Comparison of ENCODE assay signal across 15 cellular contexts in genomic region chr22:45866398-45867117, GRCh38.
DNase-seq lines count a peak whose midpoint lies in the region; ATAC-seq and TF ChIP-seq lines count a peak whose summit lies in the region.
"Had no signal": no experiment of that assay in that cellular context is flagged by ENCODE, and none has a peak within 500 bp of the region (broad histone marks: within the 10 kb centered on the region; RNA-seq: fewer than 3 reads in every experiment).

No MANE protein-coding gene starts in this region.

- intact Hi-C loops in mammary epithelial cell (cut with micrococcal nuclease) = no loop called here
- intact Hi-C loops in psoas muscle (cut with DNase I) = no loop called here

- CTCF ChIA-PET in mammary epithelial cell (lab: Charles Lee; ENCODE audit: low non-redundant PET) = no interaction called here

- TF ChIP-seq CTCF in mammary epithelial cell (conservative IDR thresholded peaks at IDR 0.05 in 1 of 2, IDR thresholded peaks at IDR 0.05 in 1 of 2; ENCODE audit: extremely low read depth in 1 of 2, insufficient read depth in 1 of 2, low read depth in 1 of 2, low read length in 2 of 2) = no peak
- no peak for TF ChIP-seq CTCF in psoas muscle (IDR thresholded peaks at IDR 0.05)
- no peak for TF ChIP-seq CTCF in foreskin keratinocyte (conservative IDR thresholded peaks at IDR 0.05)

- H3K36me3 ChIP-seq in ES-I3 (ENCODE audit: insufficient read depth, low read length) (no peaks in the 10 kb centered on the region), mammary epithelial cell (ENCODE audit: insufficient read depth, low read length) (no peaks in the 10 kb centered on the region), iPS-15b (ENCODE audit: control insufficient read depth, insufficient read depth, low read length) (no peaks in the 10 kb centered on the region), psoas muscle (ENCODE audit: insufficient read depth in 1 of 2, low read depth in 1 of 2) (no peaks in the 10 kb centered on the region)

- no peak for DNase-seq in mammary epithelial cell
- peak in 1 of 2 donors; percentile 44 for DNase-seq in psoas muscle
- no peak for DNase-seq in amygdala (lab: John Stamatoyannopoulos, UW)
- DNase-seq in foreskin keratinocyte = no peak
- DNase-seq in HK-2 (ENCODE audit: unreplicated experiment) = no peak
- DNase-seq: GDM1; left colon; NCI-H2081 treated with DMSO at 0.1 percent for 48 hours; stimulated activated CD4-positive, alpha-beta T cell treated with anti-CD3 and anti-CD28 coated beads, Interleukin-2, amount 100 ng/mL, for 48 hours; stimulated activated naive CD4-positive, alpha-beta T cell had no signal

- no peaks in the 10 kb centered on the region for H3K79me2 ChIP-seq in mammary epithelial cell (ENCODE audit: insufficient read depth, low read length)

- H4K20me1 ChIP-seq in mammary epithelial cell (ENCODE audit: insufficient read depth, low read length) = peaks cover 5% of the 10 kb centered on the region

- H3K9me3 ChIP-seq in ES-I3 (ENCODE audit: control insufficient read depth, insufficient read depth, low read length) (no peaks in the 10 kb centered on the region), mammary epithelial cell (replicated peaks; ENCODE audit: insufficient read depth, low read length) (no peaks in the 10 kb centered on the region), iPS-15b (ENCODE audit: control insufficient read depth, insufficient read depth, low read length) (no peaks in the 10 kb centered on the region), psoas muscle (no peaks in the 10 kb centered on the region)

- no peak overlapping the region for H2AFZ ChIP-seq in mammary epithelial cell (ENCODE audit: low read depth, low read length)

- peak overlapping the region; percentile 57; the same call in 1 of the 2 replicates for H3K9ac ChIP-seq in ES-I3 (ENCODE audit: low read depth, low read length)
- H3K9ac ChIP-seq in mammary epithelial cell (ENCODE audit: insufficient read depth, low read length) = no peak overlapping the region
- H3K9ac ChIP-seq in iPS-15b (ENCODE audit: low read depth, low read length) = no peak overlapping the region

- H3K4me3 ChIP-seq in mammary epithelial cell (replicated peaks in 1 of 3; ENCODE audit: insufficient read depth in 1 of 3, low read depth in 2 of 3, low read length in 3 of 3) (peak overlapping the region in 1 of 3 experiments; percentile 7), iPS-15b (ENCODE audit: low read depth, low read length) (peak overlapping the region; percentile 45), psoas muscle (peak overlapping the region; percentile 37)

- H3K4me2 ChIP-seq in mammary epithelial cell (ENCODE audit: insufficient read depth, low read depth, low read length) = peak overlapping the region; percentile 84

- dilution Hi-C loops in mammary epithelial cell (cut with HindIII; ENCODE audit: low sequenced_read_pairs) = loop anchor here (5.0 to 10.0 kb wide), 4 partner anchors 49 to 592 kb away; no protein-coding TSS in a partner anchor

- H3K4me1 ChIP-seq in ES-I3 (ENCODE audit: insufficient read depth, low read length) (peaks cover 3% of the 10 kb centered on the region; the same call in 1 of the 2 replicates), mammary epithelial cell (ENCODE audit: insufficient read depth, low read length) (peaks cover 15% of the 10 kb centered on the region), iPS-15b (ENCODE audit: control insufficient read depth, insufficient read depth, low read length) (no peaks in the 10 kb centered on the region), psoas muscle (peaks cover 8% of the 10 kb centered on the region), foreskin keratinocyte (peaks cover 8% of the 10 kb centered on the region)

- BruUV-seq in mammary epithelial cell (replicated peaks; lab: Mats Ljungman, UMichigan) = no TSS peak

- WGBS in mammary epithelial cell (ENCODE audit: low coverage, missing lambda C conversion rate) = 0% methylated on average over 2 of the region's 75 CpGs
- WGBS in psoas muscle, 3 donors = 3 to 4% (median 3%) methylated on average over 43 to 75 of the region's 75 CpGs

- peak; percentile 21 to 42 (median 30) for ATAC-seq in psoas muscle
- no peak for ATAC-seq in foreskin keratinocyte
- ATAC-seq in HG03280 (IDR thresholded peaks at IDR 0.05; ENCODE audit: unreplicated experiment) = no peak
- ATAC-seq: activated CD4-positive, CD25-positive, alpha-beta regulatory T cell treated with anti-CD3 and anti-CD28 coated beads, Interleukin-2, amount 50 U/mL, for 24 hours had no signal

- in situ Hi-C loops in mammary epithelial cell (cut with MboI; ENCODE audit: low sequenced_read_pairs in 2 of 2) = loop anchor here (10.0 to 25.0 kb wide), 2 partner anchors 96 to 222 kb away; no protein-coding TSS in a partner anchor

- H3K27me3 ChIP-seq in mammary epithelial cell (ENCODE audit: insufficient read depth, low read length) = peaks cover 26% of the 10 kb centered on the region
- peaks cover 45% of the 10 kb centered on the region for H3K27me3 ChIP-seq in iPS-15b (ENCODE audit: control insufficient read depth, insufficient read depth, low read length)
- H3K27me3 ChIP-seq in psoas muscle (ENCODE audit: insufficient read depth in 3 of 3, low read length in 2 of 3) = peaks cover 0 to 45% (median 15%) of the 10 kb centered on the region in 3 donors
- peaks cover 52% of the 10 kb centered on the region for H3K27me3 ChIP-seq in foreskin keratinocyte

- H3K27ac ChIP-seq in mammary epithelial cell (ENCODE audit: insufficient read depth, low read depth, low read length) = no peak overlapping the region
- H3K27ac ChIP-seq in psoas muscle = no peak overlapping the region
- H3K27ac ChIP-seq in foreskin keratinocyte = no peak overlapping the region
- H3K27ac ChIP-seq: C4-2B had no signal

Comparison
In these comparisons a context has a peak if more than half of its experiments do, and no peak if none do; other contexts are left out.
1. ATAC-seq: peak in psoas muscle (4 of 4); none in foreskin keratinocyte (single experiment) and HG03280 (single experiment).